Comparison of ENCODE assay signal across 13 cellular contexts in the genomic region with DNA sequence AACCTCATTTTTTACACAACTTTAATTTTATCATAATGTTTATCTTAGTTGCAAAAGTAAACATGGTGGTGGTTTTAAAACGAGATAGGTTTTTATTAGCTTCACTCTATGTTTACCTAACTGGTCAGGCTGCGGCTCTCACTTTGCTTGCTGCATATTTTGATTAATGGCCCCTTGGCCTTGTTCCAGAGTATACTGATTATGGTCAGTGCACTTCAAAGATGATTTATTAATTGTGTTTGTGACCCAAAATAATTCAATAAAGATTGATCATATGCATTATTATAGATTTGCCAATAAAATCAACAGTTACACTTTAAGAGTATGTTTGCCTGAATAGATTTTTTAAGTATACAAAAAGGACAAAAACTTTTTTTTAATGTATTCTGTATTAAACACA.
DNase-seq lines count a peak whose midpoint lies in the region; ATAC-seq and TF ChIP-seq lines count a peak whose summit lies in the region.
"Had no signal": no experiment of that assay in that cellular context is flagged by ENCODE, and none has a peak within 500 bp of the region (broad histone marks: within the 10 kb centered on the region; RNA-seq: fewer than 3 reads in every experiment).

No MANE protein-coding gene starts in this region.

- no peaks in the 10 kb centered on the region for H3K36me3 ChIP-seq in BE2C
- H3K36me3 ChIP-seq: left ventricle myocardium inferior had no signal

- no peak for ATAC-seq in HG02623 (IDR thresholded peaks at IDR 0.05; ENCODE audit: unreplicated experiment)
- ATAC-seq: activated T-helper 17 cell treated with anti-CD3 and anti-CD28 coated beads, Interleukin-2, amount 50 U/mL, for 72 hours; stimulated activated memory B cell treated with anti-CD40 and anti-IgM and Interleukin-4, amounts not matched to agents 10 μg/mL and 1 μg/mL and 100 μg/mL, for 72 hours had no signal

- H3K4me1 ChIP-seq in BE2C: peaks cover 10% of the 10 kb centered on the region
- H3K4me1 ChIP-seq: left ventricle myocardium inferior had no signal

- no peak for TF ChIP-seq CTCF in BE2C (IDR thresholded peaks at IDR 0.05; ENCODE audit: low read depth, low read length)
- TF ChIP-seq CTCF in fibroblast of the aortic adventitia (IDR thresholded peaks at IDR 0.05; ENCODE audit: insufficient read depth, low read length): no peak

- peak; percentile 63 for DNase-seq in BE2C
- peak; percentile 64 for DNase-seq in LoVo (ENCODE audit: low spot score)
- peak; percentile 46 for DNase-seq in fibroblast of the aortic adventitia (ENCODE audit: low read depth)
- DNase-seq in NCI-H2227 (lab: John Stamatoyannopoulos, UW; ENCODE audit: unreplicated experiment): no peak
- no peak for DNase-seq in ACHN
- DNase-seq in activated T-cell treated with anti-CD3 and anti-CD28 coated beads for 4 hours: no peak
- DNase-seq: GM23248, left ventricle myocardium inferior, occipital lobe had no signal

- no peaks in the 10 kb centered on the region for H3K9me3 ChIP-seq in BE2C
- H3K9me3 ChIP-seq: left ventricle myocardium inferior had no signal

- H3K4me3 ChIP-seq in BE2C (ENCODE audit: low read depth, low read length) (no peak overlapping the region), fibroblast of the aortic adventitia (ENCODE audit: low read depth, low read length) (no peak overlapping the region)
- H3K4me3 ChIP-seq: GM23248, left ventricle myocardium inferior had no signal

- in situ Hi-C loops in ACHN (cut with HindIII; ENCODE audit: low pct_ligation_motif_present, low pct_unique_long_range_greater_than_20kb, low sequenced_read_pairs): no loop called here

- H3K27me3 ChIP-seq in BE2C: no peaks in the 10 kb centered on the region

TF ChIP-seq in PFSK-1, 5 proteins besides CTCF, POLR2A, EP300 and RAD21:
- TF ChIP-seq, protein P1, sequence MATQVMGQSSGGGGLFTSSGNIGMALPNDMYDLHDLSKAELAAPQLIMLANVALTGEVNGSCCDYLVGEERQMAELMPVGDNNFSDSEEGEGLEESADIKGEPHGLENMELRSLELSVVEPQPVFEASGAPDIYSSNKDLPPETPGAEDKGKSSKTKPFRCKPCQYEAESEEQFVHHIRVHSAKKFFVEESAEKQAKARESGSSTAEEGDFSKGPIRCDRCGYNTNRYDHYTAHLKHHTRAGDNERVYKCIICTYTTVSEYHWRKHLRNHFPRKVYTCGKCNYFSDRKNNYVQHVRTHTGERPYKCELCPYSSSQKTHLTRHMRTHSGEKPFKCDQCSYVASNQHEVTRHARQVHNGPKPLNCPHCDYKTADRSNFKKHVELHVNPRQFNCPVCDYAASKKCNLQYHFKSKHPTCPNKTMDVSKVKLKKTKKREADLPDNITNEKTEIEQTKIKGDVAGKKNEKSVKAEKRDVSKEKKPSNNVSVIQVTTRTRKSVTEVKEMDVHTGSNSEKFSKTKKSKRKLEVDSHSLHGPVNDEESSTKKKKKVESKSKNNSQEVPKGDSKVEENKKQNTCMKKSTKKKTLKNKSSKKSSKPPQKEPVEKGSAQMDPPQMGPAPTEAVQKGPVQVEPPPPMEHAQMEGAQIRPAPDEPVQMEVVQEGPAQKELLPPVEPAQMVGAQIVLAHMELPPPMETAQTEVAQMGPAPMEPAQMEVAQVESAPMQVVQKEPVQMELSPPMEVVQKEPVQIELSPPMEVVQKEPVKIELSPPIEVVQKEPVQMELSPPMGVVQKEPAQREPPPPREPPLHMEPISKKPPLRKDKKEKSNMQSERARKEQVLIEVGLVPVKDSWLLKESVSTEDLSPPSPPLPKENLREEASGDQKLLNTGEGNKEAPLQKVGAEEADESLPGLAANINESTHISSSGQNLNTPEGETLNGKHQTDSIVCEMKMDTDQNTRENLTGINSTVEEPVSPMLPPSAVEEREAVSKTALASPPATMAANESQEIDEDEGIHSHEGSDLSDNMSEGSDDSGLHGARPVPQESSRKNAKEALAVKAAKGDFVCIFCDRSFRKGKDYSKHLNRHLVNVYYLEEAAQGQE (IDR thresholded peaks at IDR 0.05; ENCODE audit: insufficient read depth in 1 of 2, low read depth in 2 of 2, low read length in 2 of 2): peak in 1 of 2 experiments; percentile 66; a peak in 1 of 4 replicates
- TF ChIP-seq FOXP2 (optimal IDR thresholded peaks at IDR 0.05; ENCODE audit: borderline replicate concordance, extremely low read depth, extremely low read length, insufficient read depth) (peak; percentile 13), SIN3A (IDR thresholded peaks at IDR 0.05; ENCODE audit: borderline replicate concordance, insufficient read depth, low read length) (no peak)

Comparison
In these comparisons a context has a peak if more than half of its experiments do, and no peak if none do; other contexts are left out.
1. DNase-seq: peak in BE2C (single experiment), LoVo (single experiment) and fibroblast of the aortic adventitia (single experiment); none in NCI-H2227 (single experiment), ACHN (single experiment) and activated T-cell treated with anti-CD3 and anti-CD28 coated beads for 4 hours (single experiment).